ENCODE assay signal across 9 cellular contexts in the genomic region with DNA sequence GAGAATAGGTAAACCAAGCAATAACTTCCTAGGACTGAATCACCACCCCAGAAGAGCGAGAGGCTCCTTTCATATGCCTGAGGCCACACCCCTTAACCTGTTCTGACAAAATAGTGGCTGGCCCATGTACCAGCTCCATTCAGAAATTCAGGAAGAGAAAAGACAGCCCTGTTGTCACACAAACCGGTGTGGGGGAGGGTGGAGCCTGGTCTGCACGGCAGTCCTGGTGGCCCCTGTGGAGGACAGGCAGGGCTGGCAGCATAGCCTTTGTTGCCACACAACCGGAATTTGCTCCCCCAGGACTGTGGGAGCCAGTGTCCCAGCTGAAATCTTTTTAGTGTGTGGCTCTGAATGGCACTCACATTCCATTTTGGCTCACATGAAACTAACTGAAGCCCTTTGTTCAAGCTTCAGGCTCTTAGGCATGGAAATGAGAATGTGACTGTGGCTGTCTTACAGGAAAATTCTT. TPM values are rescaled to one million over a fixed set of nuclear protein-coding genes. Genes with fewer than 3 reads are reported as not detected.
DNase-seq lines count a peak whose midpoint lies in the region; ATAC-seq lines count a peak whose summit lies in the region.
"Had no signal": no experiment of that assay in that cellular context is flagged by ENCODE, and none has a peak within 500 bp of the region (broad histone marks: within the 10 kb centered on the region; RNA-seq: fewer than 3 reads in every experiment).

No MANE protein-coding gene starts in this region.

- no peak for ATAC-seq in GM19023 (IDR thresholded peaks at IDR 0.05; ENCODE audit: unreplicated experiment)

- peak overlapping the region; percentile 55 for H3K27ac ChIP-seq in epithelial cell of prostate
- H3K27ac ChIP-seq: parathyroid adenoma had no signal

- peak; percentile 85 for DNase-seq in ELF-1 (ENCODE audit: low read depth, low spot score)
- DNase-seq in NCI-H774 (lab: John Stamatoyannopoulos, UW): peak; percentile 1
- peak; percentile 55 for DNase-seq in epithelial cell of prostate (ENCODE audit: low read depth, low spot score)
- DNase-seq in occipital lobe (lab: John Stamatoyannopoulos, UW): peak; percentile 69
- no peak for DNase-seq in mesenteric fat pad (ENCODE audit: low spot score)
- DNase-seq in cortex of kidney (lab: John Stamatoyannopoulos, UW): no peak
- no peak for DNase-seq in NCI-H2227 (lab: John Stamatoyannopoulos, UW; ENCODE audit: unreplicated experiment)

RNA-seq across cellular contexts. Expression of gene RLBP1, which starts 23.8 kb away (rescaled TPM):
- 2.3 TPM for total RNA-seq in occipital lobe
- total RNA-seq in mesenteric fat pad: not detected

RNA-seq across cellular contexts. Expression of gene FANCI, which starts 46.2 kb away (rescaled TPM):
- total RNA-seq in occipital lobe (12.6 TPM), mesenteric fat pad (6.6 TPM)

Comparison
In these comparisons a context has a peak if more than half of its experiments do, and no peak if none do; other contexts are left out.
1. DNase-seq: peak in ELF-1 (single experiment), NCI-H774 (single experiment), epithelial cell of prostate (single experiment) and occipital lobe (single experiment); none in mesenteric fat pad (single experiment), cortex of kidney (single experiment) and NCI-H2227 (single experiment).